Comparison of ENCODE assay signal across 9 cellular contexts in genomic region chr1:38015978-38016640, GRCh38. TPM values are rescaled to one million over a fixed set of nuclear protein-coding genes. Genes with fewer than 3 reads are reported as not detected.
DNase-seq lines count a peak whose midpoint lies in the region; ATAC-seq and TF ChIP-seq lines count a peak whose summit lies in the region.
"Had no signal": no experiment of that assay in that cellular context is flagged by ENCODE, and none has a peak within 500 bp of the region (broad histone marks: within the 10 kb centered on the region; RNA-seq: fewer than 3 reads in every experiment).

No MANE protein-coding gene starts in this region.

- H3K27ac ChIP-seq in KMS-11 (peak overlapping the region; percentile 18; the same call in 1 of the 2 replicates), ascending aorta (peak overlapping the region; percentile 44 to 61), spleen (peak overlapping the region in 2 of 8 donors; percentile 9 to 43)
- H3K27ac ChIP-seq: SJCRH30 had no signal

- H3K9ac ChIP-seq in KMS-11 (no peak overlapping the region), skeletal muscle satellite cell (ENCODE audit: low read depth, low read length) (peak overlapping the region; percentile 16)

- DNase-seq in ascending aorta (ENCODE audit: low spot score in 2 of 2) (no peak), left ventricle myocardium superior (peak; percentile 55), hepatic stellate cell (ENCODE audit: low spot score) (no peak), NAMALWA (ENCODE audit: low spot score) (no peak), spleen (no peak)
- DNase-seq: SJCRH30 had no signal

- no peak overlapping the region for H2AFZ ChIP-seq in KMS-11 (ENCODE audit: low read depth)

- TF ChIP-seq CTCF in KMS-11 (conservative IDR thresholded peaks at IDR 0.05; ENCODE audit: low read depth, low read length) = no peak
- no peak for TF ChIP-seq CTCF in ascending aorta (IDR thresholded peaks at IDR 0.05)
- TF ChIP-seq CTCF in spleen (IDR thresholded peaks at IDR 0.05 in 8 of 11, conservative IDR thresholded peaks at IDR 0.05 in 3 of 11) = no peak

- no peak overlapping the region; the same call in 1 of the 2 replicates for H3K4me2 ChIP-seq in KMS-11
- H3K4me2 ChIP-seq in skeletal muscle satellite cell (ENCODE audit: low read length) = no peak overlapping the region

- 69 to 76% (median 76%) methylated on average over 6 of the region's 6 CpGs for WGBS in spleen, 5 donors

- no peak for TF ChIP-seq POLR2A in spleen (IDR thresholded peaks at IDR 0.05)

- H3K4me3 ChIP-seq in KMS-11 (IDR thresholded peaks at IDR 0.05; ENCODE audit: insufficient read depth, low read depth, low read length) = no peak overlapping the region
- peak overlapping the region in 1 of 2 donors; percentile 11 for H3K4me3 ChIP-seq in ascending aorta
- no peak overlapping the region for H3K4me3 ChIP-seq in skeletal muscle satellite cell (ENCODE audit: low read length)
- H3K4me3 ChIP-seq in spleen = no peak overlapping the region
- H3K4me3 ChIP-seq: SJCRH30 had no signal

- H3K4me1 ChIP-seq in KMS-11 (ENCODE audit: low read depth, poor library complexity, severe bottlenecking) = peaks cover 36% of the 10 kb centered on the region
- peaks cover 13 to 31% of the 10 kb centered on the region in 2 donors for H3K4me1 ChIP-seq in ascending aorta
- peaks cover 35% of the 10 kb centered on the region for H3K4me1 ChIP-seq in skeletal muscle satellite cell (ENCODE audit: control insufficient read depth, insufficient read depth, low read length)
- H3K4me1 ChIP-seq in spleen = peaks cover 24 to 62% (median 43%) of the 10 kb centered on the region in 6 donors

- no peaks in the 10 kb centered on the region; the same call in 1 of the 2 replicates for H4K20me1 ChIP-seq in KMS-11 (ENCODE audit: insufficient read depth)

- no peaks in the 10 kb centered on the region for H3K9me3 ChIP-seq in ascending aorta
- H3K9me3 ChIP-seq in skeletal muscle satellite cell (replicated peaks; ENCODE audit: low read length) = no peaks in the 10 kb centered on the region
- peaks cover 0 to 5% (median 0%) of the 10 kb centered on the region in 8 donors for H3K9me3 ChIP-seq in spleen
- H3K9me3 ChIP-seq: SJCRH30 had no signal

- peaks cover 64% of the 10 kb centered on the region for H3K79me2 ChIP-seq in KMS-11 (ENCODE audit: insufficient read depth, low read depth)

- no peaks in the 10 kb centered on the region for H3K27me3 ChIP-seq in KMS-11 (ENCODE audit: insufficient read depth, low read depth)
- H3K27me3 ChIP-seq in ascending aorta = no peaks in the 10 kb centered on the region
- H3K27me3 ChIP-seq in skeletal muscle satellite cell (ENCODE audit: control insufficient read depth, insufficient read depth, low read length) = no peaks in the 10 kb centered on the region
- no peaks in the 10 kb centered on the region for H3K27me3 ChIP-seq in spleen (replicated peaks in 1 of 7)
- H3K27me3 ChIP-seq: SJCRH30 had no signal

- intact Hi-C loops in ascending aorta (cut with DNase I) = loop anchor here (5.0 to 10.0 kb wide), 4 partner anchors 39 to 1561 kb away; partner anchors contain the start of genes DNALI1, OSCP1, RRAGC and SNIP1
- intact Hi-C loops in left ventricle myocardium superior (cut with micrococcal nuclease) = no loop called here
- intact Hi-C loops in spleen (cut with DNase I; ENCODE audit: low total_unique reads) = no loop called here

- peak; percentile 63 for ATAC-seq in left ventricle myocardium superior

- H3K36me3 ChIP-seq in KMS-11 (ENCODE audit: insufficient read depth) (peaks cover 10% of the 10 kb centered on the region; the same call in 1 of the 2 replicates), ascending aorta (peaks cover 35 to 51% of the 10 kb centered on the region in 2 donors), skeletal muscle satellite cell (ENCODE audit: insufficient read depth, low read length) (peaks cover 30% of the 10 kb centered on the region), spleen (peaks cover 0 to 69% (median 46%) of the 10 kb centered on the region in 6 donors)

RNA-seq across cellular contexts. Expression of gene UTP11, which starts 3.6 kb away (rescaled TPM):
- total RNA-seq in ascending aorta (16.5 TPM), left ventricle myocardium superior (38.6 TPM), spleen (10 to 100 TPM; 19.2 to 51.4 (median 23.7) TPM)
- 61.4 and 67.7 TPM in 2 replicates for total RNA-seq in skeletal muscle satellite cell (2012; rRNA removed)
- 10 to 100 TPM; 12.5 to 21.0 (median 20.6) TPM for polyA plus RNA-seq in spleen

RNA-seq across cellular contexts. Expression of gene FHL3, which starts 10.8 kb away (rescaled TPM):
- 60.1 TPM for total RNA-seq in ascending aorta
- total RNA-seq in left ventricle myocardium superior = 13.3 TPM
- 13.1 and 17.2 TPM in 2 replicates for total RNA-seq in skeletal muscle satellite cell (2012; rRNA removed)
- 10 to 100 TPM; 13.0 to 39.9 (median 19.5) TPM for total RNA-seq in spleen
- 10 to 100 TPM in 1 of 3 donors, 1 to 10 TPM in 2; 8.6 to 14.0 (median 9.3) TPM for polyA plus RNA-seq in spleen

RNA-seq across cellular contexts. Expression of gene SF3A3, which starts 26.3 kb away (rescaled TPM):
- 20.3 TPM for total RNA-seq in ascending aorta
- total RNA-seq in left ventricle myocardium superior = 28.2 TPM
- 77.5 and 94.6 TPM in 2 replicates for total RNA-seq in skeletal muscle satellite cell (2012; rRNA removed)
- 10 to 100 TPM; 44.5 to 64.3 (median 53.6) TPM for total RNA-seq in spleen
- polyA plus RNA-seq in spleen = 10 to 100 TPM; 19.7 to 24.9 (median 22.1) TPM

RNA-seq across cellular contexts. Expression of gene POU3F1, which starts 30.5 kb away (rescaled TPM):
- not detected for total RNA-seq in ascending aorta
- not detected for total RNA-seq in left ventricle myocardium superior
- 0.22 TPM in 1 of 2 replicates, not detected in the other for total RNA-seq in skeletal muscle satellite cell (2012; rRNA removed)
- total RNA-seq in spleen = under 1 TPM in 4 of 7 donors, not detected in 3; 0.17 to 0.60 (median 0.30) TPM
- polyA plus RNA-seq in spleen = under 1 TPM; 0.07 to 0.38 (median 0.08) TPM
- total RNA-seq: G401 had no signal
